13 cellular contexts compared by ENCODE assay signal in genomic region chr9:221989-222776, GRCh38. TPM values are rescaled to one million over a fixed set of nuclear protein-coding genes. Genes with fewer than 3 reads are reported as not detected.
DNase-seq lines count a peak whose midpoint lies in the region; ATAC-seq and TF ChIP-seq lines count a peak whose summit lies in the region.
"Had no signal": no experiment of that assay in that cellular context is flagged by ENCODE, and none has a peak within 500 bp of the region (broad histone marks: within the 10 kb centered on the region; RNA-seq: fewer than 3 reads in every experiment).

No MANE protein-coding gene starts in this region.

- ATAC-seq in DND-41 (ENCODE audit: insufficient read depth, low read depth), result peak; percentile 69
- peak; percentile 11 to 65 (median 57) for ATAC-seq in natural killer cell
- ATAC-seq: left colon had no signal

- no peaks in the 10 kb centered on the region for H3K79me2 ChIP-seq in DND-41 (ENCODE audit: insufficient read depth, low read length)

- no peaks in the 10 kb centered on the region for H3K9me3 Mint-ChIP-seq in activated CD4-positive, alpha-beta memory T cell treated with anti-CD3 and anti-CD28 coated beads, Interleukin-2, amount 10 ng/mL, durations not matched to agents 7 days and 5 days
- H3K9me3 Mint-ChIP-seq in natural killer cell, result no peaks in the 10 kb centered on the region

- TF ChIP-seq CTCF in DND-41 (IDR thresholded peaks at IDR 0.05; ENCODE audit: borderline replicate concordance, extremely low read depth, low read length, poor library complexity, severe bottlenecking) (no peak), natural killer cell (IDR thresholded peaks at IDR 0.05) (no peak), GM10266 (IDR thresholded peaks at IDR 0.05; ENCODE audit: control insufficient read depth, insufficient read depth, low read depth, missing control alignments) (no peak)

- H3K27me3 Mint-ChIP-seq in activated CD4-positive, alpha-beta memory T cell treated with anti-CD3 and anti-CD28 coated beads, Interleukin-2, amount 10 ng/mL, durations not matched to agents 7 days and 5 days, result no peaks in the 10 kb centered on the region
- H3K27me3 Mint-ChIP-seq in natural killer cell (ENCODE audit: low read depth in 2 of 2), result no peaks in the 10 kb centered on the region

- H3K9me3 ChIP-seq in DND-41 (ENCODE audit: insufficient read depth, low read length, severe bottlenecking), result no peaks in the 10 kb centered on the region
- H3K9me3 ChIP-seq in SJCRH30 (replicated peaks), result no peaks in the 10 kb centered on the region
- H3K9me3 ChIP-seq: MG63 had no signal

- H3K27ac ChIP-seq in DND-41 (ENCODE audit: low read length) (no peak overlapping the region), SJCRH30 (no peak overlapping the region)
- H3K27ac ChIP-seq: SK-N-MC had no signal

- H2AFZ ChIP-seq in DND-41 (ENCODE audit: low read depth, low read length), result no peak overlapping the region

- H4K20me1 ChIP-seq in DND-41 (ENCODE audit: insufficient read depth, low read length), result no peaks in the 10 kb centered on the region

- H3K4me3 Mint-ChIP-seq in activated CD4-positive, alpha-beta memory T cell treated with anti-CD3 and anti-CD28 coated beads, Interleukin-2, amount 10 ng/mL, durations not matched to agents 7 days and 5 days, result peak overlapping the region; percentile 62
- H3K4me3 Mint-ChIP-seq in natural killer cell, result peak overlapping the region; percentile 65

- no peak overlapping the region for H3K4me2 ChIP-seq in DND-41 (ENCODE audit: insufficient read depth, low read length)

- DNase-seq in DND-41 (no peak), Kasumi-1 (lab: John Stamatoyannopoulos, UW) (peak; percentile 9 to 15), natural killer cell (no peak), GM10266 (ENCODE audit: extremely low spot score) (no peak), SJCRH30 (no peak)
- DNase-seq in activated CD4-positive, alpha-beta memory T cell treated with anti-CD3 and anti-CD28 coated beads, Interleukin-2, amount 10 ng/mL, durations not matched to agents 7 days and 5 days, result peak; percentile 59
- DNase-seq in stimulated activated CD4-positive, alpha-beta T cell treated with anti-CD3 and anti-CD28 coated beads, Interleukin-15, amount 100 ng/mL, for 24 hours, result no peak
- DNase-seq: aorta; Calu3; left colon; MG63; stimulated activated naive CD4-positive, alpha-beta T cell treated with Interleukin-2 at 50 U/mL for 16 hours had no signal

- CTCF ChIA-PET in activated CD4-positive, alpha-beta memory T cell treated with anti-CD3 and anti-CD28 coated beads, Interleukin-2, amount 10 ng/mL, durations not matched to agents 7 days and 5 days (lab: Charles Lee), result interaction anchor here (0.8 to 3.2 kb wide), 6 partner anchors 16 to 56 kb away, joined by 3 to 17 read pairs (median 4); no protein-coding TSS in a partner anchor

- H3K27ac Mint-ChIP-seq in activated CD4-positive, alpha-beta memory T cell treated with anti-CD3 and anti-CD28 coated beads, Interleukin-2, amount 10 ng/mL, durations not matched to agents 7 days and 5 days, result no peak overlapping the region
- peak overlapping the region; percentile 53 to 67 for H3K27ac Mint-ChIP-seq in natural killer cell

- no peak overlapping the region for H3K9ac ChIP-seq in DND-41 (ENCODE audit: low read depth, low read length)

- intact Hi-C loops in natural killer cell (cut with micrococcal nuclease), result loop anchor here (2.0 kb wide), 1 partner anchor 51 kb away; no protein-coding TSS in a partner anchor

- POLR2A ChIA-PET in activated CD4-positive, alpha-beta memory T cell treated with anti-CD3 and anti-CD28 coated beads, Interleukin-2, amount 10 ng/mL, durations not matched to agents 7 days and 5 days (lab: Charles Lee), result interaction anchor here (0.7 to 8.8 kb wide), 9 partner anchors 7 to 1795 kb away, joined by 3 to 197 read pairs (median 5); partner anchors contain the start of gene DOCK8

- peaks cover 37% of the 10 kb centered on the region for H3K36me3 Mint-ChIP-seq in activated CD4-positive, alpha-beta memory T cell treated with anti-CD3 and anti-CD28 coated beads, Interleukin-2, amount 10 ng/mL, durations not matched to agents 7 days and 5 days (ENCODE audit: low read depth)
- H3K36me3 Mint-ChIP-seq in natural killer cell, result no peaks in the 10 kb centered on the region

- H3K4me1 ChIP-seq in DND-41 (ENCODE audit: insufficient read depth, low read length), result peaks cover 35% of the 10 kb centered on the region
- no peaks in the 10 kb centered on the region for H3K4me1 ChIP-seq in SJCRH30

- H3K27me3 ChIP-seq in DND-41 (ENCODE audit: insufficient read depth, low read length, poor library complexity) (peaks cover 1% of the 10 kb centered on the region), SJCRH30 (no peaks in the 10 kb centered on the region; the same call in 1 of the 2 replicates)
- H3K27me3 ChIP-seq: MG63 had no signal

- H3K4me1 Mint-ChIP-seq in activated CD4-positive, alpha-beta memory T cell treated with anti-CD3 and anti-CD28 coated beads, Interleukin-2, amount 10 ng/mL, durations not matched to agents 7 days and 5 days, result peaks cover 48% of the 10 kb centered on the region
- peaks cover 17 to 27% of the 10 kb centered on the region in 2 donors for H3K4me1 Mint-ChIP-seq in natural killer cell

- H3K36me3 ChIP-seq in DND-41 (ENCODE audit: insufficient read depth, low read length), result no peaks in the 10 kb centered on the region
- no peaks in the 10 kb centered on the region for H3K36me3 ChIP-seq in SJCRH30
- H3K36me3 ChIP-seq: MG63 had no signal

- H3K4me3 ChIP-seq in DND-41 (ENCODE audit: low read depth in 1 of 2, low read length in 2 of 2) (no peak overlapping the region), SJCRH30 (no peak overlapping the region)
- H3K4me3 ChIP-seq: MG63, SK-N-MC had no signal

RNA-seq across cellular contexts. Expression of gene DOCK8, which starts 7.5 kb away (rescaled TPM):
- 100 to 1,000 TPM; 370 to 374 TPM for total RNA-seq in activated CD4-positive, alpha-beta memory T cell treated with anti-CD3 and anti-CD28 coated beads, Interleukin-2, amount 10 ng/mL, durations not matched to agents 7 days and 5 days
- 100 to 1,000 TPM; 156 to 211 (median 207) TPM for total RNA-seq in natural killer cell
- total RNA-seq in SJCRH30 (2014; rRNA removed; shearing (Covaris generic)), result 1.9 and 2.2 TPM in 2 replicates

RNA-seq across cellular contexts. Expression of gene ZNG1A, which starts 43.3 kb away (rescaled TPM):
- 10 to 100 TPM; 25.0 to 25.4 TPM for total RNA-seq in activated CD4-positive, alpha-beta memory T cell treated with anti-CD3 and anti-CD28 coated beads, Interleukin-2, amount 10 ng/mL, durations not matched to agents 7 days and 5 days
- 10 to 100 TPM; 10.3 to 13.6 (median 12.1) TPM for total RNA-seq in natural killer cell
- 79.4 and 91.8 TPM in 2 replicates for total RNA-seq in SJCRH30 (2014; rRNA removed; shearing (Covaris generic))

Comparison
In these comparisons a context has a peak if more than half of its experiments do, and no peak if none do; other contexts are left out.
1. DNase-seq: peak in Kasumi-1 (2 of 2) and activated CD4-positive, alpha-beta memory T cell treated with anti-CD3 and anti-CD28 coated beads, Interleukin-2, amount 10 ng/mL, durations not matched to agents 7 days and 5 days (single experiment); none in DND-41 (single experiment), natural killer cell (single experiment), stimulated activated CD4-positive, alpha-beta T cell treated with anti-CD3 and anti-CD28 coated beads, Interleukin-15, amount 100 ng/mL, for 24 hours (single experiment), GM10266 (single experiment) and SJCRH30 (0 of 2).
2. RNA of gene DOCK8, which starts 7.5 kb away (total RNA-seq): 370 to 374 TPM in activated CD4-positive, alpha-beta memory T cell treated with anti-CD3 and anti-CD28 coated beads, Interleukin-2, amount 10 ng/mL, durations not matched to agents 7 days and 5 days and 156 to 211 TPM in natural killer cell; 1.9 to 2.2 TPM in SJCRH30; every median in the first group is over 10 times any median in the second.